8 cellular contexts compared by ENCODE assay signal in genomic region chr17:69523252-69523861, GRCh38.
DNase-seq lines count a peak whose midpoint lies in the region; ATAC-seq and TF ChIP-seq lines count a peak whose summit lies in the region.

No MANE protein-coding gene starts in this region.

- H3K9ac ChIP-seq in PC-3 (ENCODE audit: low read length): no peak overlapping the region

- H3K27me3 ChIP-seq in PC-3 (ENCODE audit: low read length): no peaks in the 10 kb centered on the region

- H3K27ac ChIP-seq in PC-3 (ENCODE audit: low read length): no peak overlapping the region

- ATAC-seq in GM21381 (IDR thresholded peaks at IDR 0.05; ENCODE audit: unreplicated experiment) (peak; percentile 72), PC-3 (peak; percentile 90), mucosa of descending colon (peak; percentile 84), HG02642 (IDR thresholded peaks at IDR 0.05; ENCODE audit: poor library complexity, unreplicated experiment) (no peak)

- H3K36me3 ChIP-seq in PC-3 (ENCODE audit: low read depth, low read length): no peaks in the 10 kb centered on the region
- no peaks in the 10 kb centered on the region for H3K36me3 ChIP-seq in mucosa of descending colon (ENCODE audit: low read depth)

- DNase-seq in G401 (ENCODE audit: low spot score) (peak; percentile 73), HuH-7 (ENCODE audit: low spot score) (peak; percentile 48), PC-3 (peak; percentile 76), epithelial cell of esophagus (ENCODE audit: low read depth) (peak; percentile 69), mucosa of descending colon (peak in 1 of 3 donors; percentile 64)
- DNase-seq in activated CD4-positive, alpha-beta T cell treated with anti-CD3 and anti-CD28 coated beads, Interleukin-2, amount 50 U/mL, for 48 hours: no peak

- H4K20me1 ChIP-seq in PC-3 (ENCODE audit: low read length): no peaks in the 10 kb centered on the region

- intact Hi-C loops in PC-3 (cut with micrococcal nuclease): loop anchor here (1.0 to 5.0 kb wide), 5 partner anchors 109 to 751 kb away; partner anchors contain the start of gene MAP2K6
- intact Hi-C loops in mucosa of descending colon (cut with DNase I, micrococcal nuclease): loop anchor here (10.0 kb wide), 1 partner anchor 189 kb away; no protein-coding TSS in a partner anchor

- H3F3A ChIP-seq in PC-3 (ENCODE audit: low read length, unreplicated experiment): no peaks in the 10 kb centered on the region

- H3K9me2 ChIP-seq in PC-3 (replicated peaks; ENCODE audit: low read length): no peaks in the 10 kb centered on the region

- in situ Hi-C loops in G401 (cut with HindIII; ENCODE audit: low sequenced_read_pairs): no loop called here

- no TSS peak for BruUV-seq in PC-3 (replicated peaks; lab: Mats Ljungman, UMichigan)

- H3K4me2 ChIP-seq in PC-3 (ENCODE audit: low read length): peak overlapping the region; percentile 61

- H3K9me3 ChIP-seq in PC-3 (ENCODE audit: low read length) (no peaks in the 10 kb centered on the region), mucosa of descending colon (no peaks in the 10 kb centered on the region)

- H3K4me1 ChIP-seq in PC-3 (ENCODE audit: insufficient read depth, low read length) (0 out of 2 replicates have a peak, but pooled peaks cover 3% of the 10 kb centered on the region), mucosa of descending colon (ENCODE audit: low read depth) (no peaks in the 10 kb centered on the region)

- TF ChIP-seq CTCF in PC-3 (conservative IDR thresholded peaks at IDR 0.05; ENCODE audit: low read depth, low read length) (peak; percentile 95), epithelial cell of esophagus (IDR thresholded peaks at IDR 0.05; ENCODE audit: insufficient read depth, low read depth, low read length, missing control alignments) (peak; percentile 84), mucosa of descending colon (IDR thresholded peaks at IDR 0.05) (no peak)

- H3K79me2 ChIP-seq in PC-3 (ENCODE audit: low read length): no peaks in the 10 kb centered on the region

- H2AFZ ChIP-seq in PC-3 (ENCODE audit: low read length): peak overlapping the region; percentile 43

- H3K4me3 ChIP-seq in PC-3 (ENCODE audit: low read length) (peak overlapping the region; percentile 53), epithelial cell of esophagus (ENCODE audit: low read length) (no peak overlapping the region), mucosa of descending colon (no peak overlapping the region)

- POLR2A ChIA-PET in PC-3 (lab: Charles Lee; ENCODE audit: unreplicated experiment): interaction anchor here (0.6 kb wide), 1 partner anchor 192 kb away, joined by 4 read pairs; no protein-coding TSS in a partner anchor

- CTCF ChIA-PET in PC-3 (lab: Charles Lee): interaction anchor here (0.5 to 1.0 kb wide), 9 partner anchors 17 to 648 kb away, joined by 3 to 8 read pairs (median 4); no protein-coding TSS in a partner anchor

Comparison
In these comparisons a context has a peak if more than half of its experiments do, and no peak if none do; other contexts are left out.
1. DNase-seq: peak in G401 (single experiment), HuH-7 (single experiment), PC-3 (single experiment) and epithelial cell of esophagus (single experiment); none in activated CD4-positive, alpha-beta T cell treated with anti-CD3 and anti-CD28 coated beads, Interleukin-2, amount 50 U/mL, for 48 hours (0 of 2).